Comparison of ENCODE assay signal across 8 cellular contexts in the genomic region with DNA sequence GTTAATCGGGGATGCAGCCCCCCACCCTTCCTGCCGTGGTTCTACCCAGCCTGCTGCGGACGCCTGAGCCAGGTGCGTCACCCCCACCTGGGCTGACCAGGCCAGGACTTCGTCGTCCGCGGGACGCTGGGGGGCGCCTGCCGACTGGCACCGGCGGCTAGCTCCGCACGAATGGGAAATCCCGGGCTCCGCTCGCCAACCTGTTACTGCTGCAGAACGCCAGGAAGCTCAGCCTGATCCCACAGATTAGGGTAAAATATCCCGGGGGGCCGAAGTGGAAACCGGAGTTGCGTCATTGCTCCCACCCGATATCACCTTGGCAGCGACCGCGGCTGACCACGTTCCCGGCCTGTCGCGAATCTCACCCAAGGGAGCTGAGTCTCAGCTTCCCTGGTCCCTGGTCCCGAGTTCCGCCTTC. TPM values are rescaled to one million over a fixed set of nuclear protein-coding genes. Genes with fewer than 3 reads are reported as not detected.
DNase-seq lines count a peak whose midpoint lies in the region; ATAC-seq, FAIRE-seq and TF ChIP-seq lines count a peak whose summit lies in the region.

No MANE protein-coding gene starts in this region.

- in situ Hi-C loops in K562 (cut with MboI): no loop called here

- H2AFZ ChIP-seq in K562 (ENCODE audit: low read depth, low read length): peak overlapping the region; percentile 96

- H3K36me3 ChIP-seq in GM06990 (ENCODE audit: control insufficient read depth, insufficient read depth, low read length) (no peaks in the 10 kb centered on the region), K562 (ENCODE audit: control insufficient read depth, insufficient read depth, low read length) (no peaks in the 10 kb centered on the region), kidney (ENCODE audit: control insufficient read depth in 1 of 2, insufficient read depth in 2 of 2, low read length in 2 of 2) (no peaks in the 10 kb centered on the region)

- no peaks in the 10 kb centered on the region for H3K9me3 ChIP-seq in K562 (replicated peaks; ENCODE audit: control insufficient read depth, insufficient read depth, low read depth, low read length)
- no peaks in the 10 kb centered on the region for H3K9me3 ChIP-seq in kidney (ENCODE audit: control insufficient read depth in 1 of 2, low read length in 2 of 2)

- TF ChIP-seq POLR2A in K562 (conservative IDR thresholded peaks at IDR 0.05): no peak

- TF ChIP-seq CTCF in GM06990 (IDR thresholded peaks at IDR 0.05; ENCODE audit: insufficient read depth, low read length, poor library complexity, severe bottlenecking) (peak; percentile 61), K562 (IDR thresholded peaks at IDR 0.05 in 2 of 3, conservative IDR thresholded peaks at IDR 0.05 in 1 of 3; ENCODE audit: insufficient read depth in 2 of 3, low read depth in 1 of 3, low read length in 3 of 3) (peak in 2 of 3 experiments; percentile 37 to 51; a peak in 4 of 6 replicates), kidney (IDR thresholded peaks at IDR 0.05; ENCODE audit: borderline replicate concordance, extremely low read depth, insufficient read depth) (peak; percentile 58)

- H3K9me1 ChIP-seq in K562 (ENCODE audit: control insufficient read depth, insufficient read depth, low read length): no peaks in the 10 kb centered on the region

- no peak overlapping the region for H3K27ac Mint-ChIP-seq in stimulated activated naive CD8-positive, alpha-beta T cell treated with anti-CD3 and anti-CD28 coated beads, Interleukin-15, Interleukin-2, amounts not matched to agents 100 ng/mL and 50 ng/mL, for 24 hours

- H3K27me3 Mint-ChIP-seq in stimulated activated naive CD8-positive, alpha-beta T cell treated with anti-CD3 and anti-CD28 coated beads, Interleukin-15, Interleukin-2, amounts not matched to agents 100 ng/mL and 50 ng/mL, for 24 hours: peaks cover 34% of the 10 kb centered on the region

- intact Hi-C loops in K562 (cut with micrococcal nuclease) (loop anchor here (5.0 kb wide), 1 partner anchor 42 kb away; no protein-coding TSS in a partner anchor), kidney (cut with DNase I) (no loop called here)

- H3K9ac ChIP-seq in K562 (ENCODE audit: insufficient read depth in 1 of 2, low read depth in 2 of 2, low read length in 2 of 2): peak overlapping the region in 1 of 2 experiments; percentile 61; a peak in 2 of 4 replicates
- H3K9ac ChIP-seq in kidney (ENCODE audit: low read length in 2 of 2): peak overlapping the region in 1 of 2 donors; percentile 65

- peak; percentile 27 for ATAC-seq in GM21529 (IDR thresholded peaks at IDR 0.05; ENCODE audit: unreplicated experiment)
- ATAC-seq in K562: peak; percentile 53

- H3K79me2 ChIP-seq in K562 (ENCODE audit: control insufficient read depth, insufficient read depth, low read length): no peaks in the 10 kb centered on the region

- H3K4me3 ChIP-seq in GM06990 (replicated peaks; ENCODE audit: low read depth, low read length) (peak overlapping the region; percentile 60), K562 (peak overlapping the region; percentile 40), kidney (ENCODE audit: low read length in 2 of 2) (peak overlapping the region; percentile 55 to 87)

- H3K4me2 ChIP-seq in K562 (ENCODE audit: insufficient read depth, low read length): peak overlapping the region; percentile 98

- H3K4me1 Mint-ChIP-seq in stimulated activated naive CD8-positive, alpha-beta T cell treated with anti-CD3 and anti-CD28 coated beads, Interleukin-15, Interleukin-2, amounts not matched to agents 100 ng/mL and 50 ng/mL, for 24 hours (ENCODE audit: low read depth): peaks cover 45% of the 10 kb centered on the region

- peaks cover 17 to 25% of the 10 kb centered on the region in 2 experiments for H3K4me1 ChIP-seq in K562 (replicated peaks in 1 of 2; ENCODE audit: control insufficient read depth in 2 of 2, insufficient read depth in 2 of 2, low read length in 2 of 2)
- peaks cover 17 to 21% of the 10 kb centered on the region in 2 donors for H3K4me1 ChIP-seq in kidney (ENCODE audit: control insufficient read depth in 1 of 2, insufficient read depth in 1 of 2, low read depth in 1 of 2, low read length in 2 of 2)

- peaks cover 7% of the 10 kb centered on the region; the same call in 1 of the 2 replicates for H4K20me1 ChIP-seq in K562 (replicated peaks; ENCODE audit: control insufficient read depth, insufficient read depth, low read length)

- DNase-seq in GM06990 (ENCODE audit: extremely low read depth, insufficient read length): peak; percentile 38
- DNase-seq in NCI-H1092 (lab: John Stamatoyannopoulos, UW): peak; percentile 57
- DNase-seq in K562 (ENCODE audit: extremely low read depth in 1 of 4, low spot score in 3 of 4): peak in 3 of 4 experiments; percentile 23 to 62 (median 58)
- DNase-seq in kidney: peak; percentile 93
- no peak for DNase-seq in AG08395 (ENCODE audit: low spot score)
- no peak for DNase-seq in NOMO-1 treated with DMSO at 0.1 percent for 48 hours (lab: John Stamatoyannopoulos, UW; ENCODE audit: unreplicated experiment)

- WGBS in K562 (ENCODE audit: insufficient coverage, low coverage, missing lambda C conversion rate): 5% methylated on average over 23 of the region's 34 CpGs

- H3K36me3 Mint-ChIP-seq in stimulated activated naive CD8-positive, alpha-beta T cell treated with anti-CD3 and anti-CD28 coated beads, Interleukin-15, Interleukin-2, amounts not matched to agents 100 ng/mL and 50 ng/mL, for 24 hours (ENCODE audit: low read depth): peaks cover 23% of the 10 kb centered on the region

- no TSS peak for BruUV-seq in K562 (replicated peaks; lab: Mats Ljungman, UMichigan)

- no peak for TF ChIP-seq EP300 in K562 (IDR thresholded peaks at IDR 0.05; ENCODE audit: low read length)

- no peak for FAIRE-seq in K562 (lab: Jason Lieb, UNC)
- no peak for FAIRE-seq in kidney (lab: Jason Lieb, UNC)

- H3K27ac ChIP-seq in K562 (ENCODE audit: extremely low read depth, low read depth, low read length) (no peak overlapping the region; the same call in 2 of the 3 replicates), kidney (ENCODE audit: low read depth in 2 of 2, low read length in 2 of 2) (peak overlapping the region; percentile 90)

- POLR2A ChIA-PET in K562 (lab: Yijun Ruan, JAX): interaction anchor here (0.6 to 1.0 kb wide), 6 partner anchors 10 to 125 kb away, joined by 3 to 4 read pairs (median 3); no protein-coding TSS in a partner anchor

- H3K9me3 Mint-ChIP-seq in stimulated activated naive CD8-positive, alpha-beta T cell treated with anti-CD3 and anti-CD28 coated beads, Interleukin-15, Interleukin-2, amounts not matched to agents 100 ng/mL and 50 ng/mL, for 24 hours: no peaks in the 10 kb centered on the region

- TF ChIP-seq RAD21 in K562 (CRISPR knock-in tag; conservative IDR thresholded peaks at IDR 0.05 in 1 of 2, IDR thresholded peaks at IDR 0.05 in 1 of 2): peak; percentile 15 to 42; a peak in 3 of 4 replicates

- H3K27me3 ChIP-seq in GM06990 (replicated peaks; ENCODE audit: control insufficient read depth, insufficient read depth, low read length) (peaks cover 2% of the 10 kb centered on the region; the same call in 1 of the 2 replicates), K562 (ENCODE audit: control insufficient read depth in 2 of 2, insufficient read depth in 2 of 2, low read length in 2 of 2) (peaks cover 24 to 30% of the 10 kb centered on the region in 2 experiments)

- peak overlapping the region; percentile 92 for H3K4me3 Mint-ChIP-seq in stimulated activated naive CD8-positive, alpha-beta T cell treated with anti-CD3 and anti-CD28 coated beads, Interleukin-15, Interleukin-2, amounts not matched to agents 100 ng/mL and 50 ng/mL, for 24 hours

- CTCF ChIA-PET in K562 (lab: Yijun Ruan, JAX; ENCODE audit: low intra/inter-chr PET ratio): no interaction called here

RNA-seq across cellular contexts. Expression of a gene that starts 0.5 kb away (rescaled TPM):
- total RNA-seq in K562 (2011; cell fraction: chromatin; rRNA removed; ENCODE audit: low replicate concordance): 2.1 and 5.2 TPM in 2 replicates
- 2.1 and 3.3 TPM in 2 replicates for total RNA-seq in K562 (2011; cell fraction: nucleolus; rRNA removed)
- total RNA-seq in K562 (2011; cell fraction: nucleoplasm; rRNA removed): 2.3 and 2.4 TPM in 2 replicates
- total RNA-seq in K562 (2014; rRNA removed) (2.2 and 2.7 TPM in 2 replicates), K562 (2014; rRNA removed; fragmentation: Illumina TruSeq; extraction: Trizol) (1.8 and 1.9 TPM in 2 replicates), K562 (2015; rRNA removed; fragmentation: Illumina TruSeq; extraction: Trizol) (1.2 TPM in 2 replicates), K562 (2021) (4.2 and 4.8 TPM in 2 replicates), kidney (14.8 TPM)
- polyA plus RNA-seq in K562 (2011; rRNA removed) (1.1 and 2.4 TPM in 2 replicates), K562 (2014; fragmentation: Illumina TruSeq; extraction: Trizol) (4.0 and 4.3 TPM in 2 replicates), K562 (2014; fragmentation: Nextera tagmentation; extraction: Ambion mirVana) (under 1 TPM; 0.61 to 0.62 TPM), K562 (2014; rRNA removed) (1.8 and 2.0 TPM in 2 replicates), kidney (ENCODE audit: insufficient read depth, low read depth, low replicate concordance) (19.1 TPM)
- 0.78 and 3.6 TPM in 2 replicates for polyA plus RNA-seq in K562 (2011; cell fraction: cytosol; rRNA removed)
- polyA plus RNA-seq in K562 (2011; cell fraction: nucleus; rRNA removed): 0.59 and 1.7 TPM in 2 replicates
- 2.8 and 5.2 TPM in 2 replicates for polyA plus RNA-seq in K562 (2012)
- polyA minus RNA-seq in K562 (2011; rRNA and poly(A)+ RNA removed): 1.7 and 5.0 TPM in 2 replicates
- 1.5 and 3.2 TPM in 2 replicates for polyA minus RNA-seq in K562 (2011; cell fraction: cytosol; rRNA and poly(A)+ RNA removed)
- 1.00 and 2.4 TPM in 2 replicates for polyA minus RNA-seq in K562 (2011; cell fraction: nucleus; rRNA and poly(A)+ RNA removed)

RNA-seq across cellular contexts. Expression of a gene that starts 58.1 kb away (rescaled TPM):
- total RNA-seq in K562 (2011; cell fraction: chromatin; rRNA removed; ENCODE audit: low replicate concordance): 105 and 129 TPM in 2 replicates
- total RNA-seq in K562 (2011; cell fraction: nucleolus; rRNA removed): 120 and 140 TPM in 2 replicates
- total RNA-seq in K562 (2011; cell fraction: nucleoplasm; rRNA removed): 128 and 132 TPM in 2 replicates
- total RNA-seq in K562 (2014; rRNA removed) (37.2 and 37.6 TPM in 2 replicates), K562 (2014; rRNA removed; fragmentation: Illumina TruSeq; extraction: Trizol) (56.8 and 57.2 TPM in 2 replicates), K562 (2015; rRNA removed; fragmentation: Illumina TruSeq; extraction: Trizol) (56.8 and 59.3 TPM in 2 replicates), K562 (2021) (44.6 and 47.3 TPM in 2 replicates), kidney (51.7 TPM)
- polyA plus RNA-seq in K562 (2011; rRNA removed) (159 and 183 TPM in 2 replicates), K562 (2014; fragmentation: Illumina TruSeq; extraction: Trizol) (86.3 and 89.1 TPM in 2 replicates), K562 (2014; fragmentation: Nextera tagmentation; extraction: Ambion mirVana) (100 to 1,000 TPM; 134 to 158 TPM), K562 (2014; rRNA removed) (52.6 and 61.5 TPM in 2 replicates), kidney (ENCODE audit: insufficient read depth, low read depth, low replicate concordance) (126 TPM)
- 127 and 142 TPM in 2 replicates for polyA plus RNA-seq in K562 (2011; cell fraction: cytosol; rRNA removed)
- polyA plus RNA-seq in K562 (2011; cell fraction: nucleus; rRNA removed): 202 and 225 TPM in 2 replicates
- 68.2 and 134 TPM in 2 replicates for polyA plus RNA-seq in K562 (2012)
- polyA minus RNA-seq in K562 (2011; rRNA and poly(A)+ RNA removed): 95.3 and 145 TPM in 2 replicates
- polyA minus RNA-seq in K562 (2011; cell fraction: cytosol; rRNA and poly(A)+ RNA removed): 33.7 and 40.3 TPM in 2 replicates
- polyA minus RNA-seq in K562 (2011; cell fraction: nucleus; rRNA and poly(A)+ RNA removed): 68.3 and 93.2 TPM in 2 replicates

Comparison
In these comparisons a context has a peak if more than half of its experiments do, and no peak if none do; other contexts are left out.
1. DNase-seq: peak in GM06990 (single experiment), NCI-H1092 (single experiment), K562 (3 of 4) and kidney (single experiment); none in AG08395 (single experiment) and NOMO-1 treated with DMSO at 0.1 percent for 48 hours (single experiment).
2. Peak in every context shown above with its lines, with median percentiles within 50 percentile points of each other: H3K4me3 ChIP-seq and CTCF ChIP-seq.